31 cellular contexts compared by ENCODE assay signal in the genomic region with DNA sequence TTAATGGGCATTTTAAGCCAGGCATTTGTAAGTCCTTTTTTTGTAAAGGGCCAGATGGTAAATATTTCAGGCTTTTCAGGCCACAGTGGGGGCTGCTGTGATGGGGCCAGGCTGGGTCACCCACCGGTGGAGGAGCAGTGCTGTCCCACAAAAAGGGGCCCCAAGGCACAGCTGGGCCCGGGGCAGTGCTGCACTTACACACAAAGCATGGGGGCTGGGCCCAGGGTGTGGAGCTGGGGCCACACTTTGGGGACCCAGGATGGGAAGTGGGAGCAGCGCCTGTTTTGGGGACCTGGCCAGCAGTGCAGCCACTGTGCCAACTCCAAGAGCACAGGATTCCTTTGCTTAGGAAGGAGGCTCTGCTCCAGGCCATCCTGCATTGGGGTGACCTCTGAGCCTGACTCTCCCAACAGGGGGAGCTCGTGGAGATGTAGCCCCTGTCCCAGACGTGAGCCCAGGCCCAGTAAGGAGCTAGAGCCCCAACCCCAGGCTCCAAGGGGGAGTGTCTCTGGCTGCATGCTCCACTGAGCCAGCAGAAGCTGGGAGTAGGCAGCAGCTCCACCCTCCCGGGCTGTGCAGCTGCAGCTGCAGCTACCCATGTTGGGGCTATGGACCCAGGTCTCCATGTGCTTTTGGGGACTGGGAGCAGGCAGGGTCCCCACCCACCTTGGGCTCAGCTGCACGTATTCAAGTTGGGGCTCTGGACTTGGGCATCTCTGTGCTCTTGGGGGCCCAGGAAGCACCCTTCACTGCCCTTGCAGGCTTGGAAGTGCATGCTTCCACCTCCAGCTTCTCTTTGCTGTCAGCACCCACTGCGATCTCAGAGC.
DNase-seq lines count a peak whose midpoint lies in the region; ATAC-seq and TF ChIP-seq lines count a peak whose summit lies in the region.
"Had no signal": no experiment of that assay in that cellular context is flagged by ENCODE, and none has a peak within 500 bp of the region (broad histone marks: within the 10 kb centered on the region; RNA-seq: fewer than 3 reads in every experiment).

No MANE protein-coding gene starts in this region.

- DNase-seq in H7 (peak; percentile 27), WTC11 (ENCODE audit: low spot score) (peak; percentile 53), mesendoderm (peak; percentile 2), activated T-cell treated with anti-CD3 and anti-CD28 coated beads for 4 hours (no peak), NCI-H2081 (lab: John Stamatoyannopoulos, UW) (no peak), hippocampal formation (lab: John Stamatoyannopoulos, UW) (no peak)
- DNase-seq: activated CD4-positive, alpha-beta memory T cell treated with anti-CD3 and anti-CD28 coated beads for 36 hours; activated CD4-positive, CD25-positive, alpha-beta regulatory T cell treated with anti-CD3 and anti-CD28 coated beads, Interleukin-2, amount 50 U/mL, for 72 hours; activated naive CD4-positive, alpha-beta T cell treated with anti-CD3 and anti-CD28 coated beads, Interleukin-2, amount 50 U/mL, for 16 hours; AML-193; DMS153; NCI-H1436 treated with DMSO at 0.1 percent for 48 hours; NCI-H2107; NCI-H446; NCI-H748 treated with DMSO at 0.1 percent for 48 hours; PC-9; T-helper 17 cell had no signal

- H2BK15ac ChIP-seq in mesendoderm (replicated peaks; ENCODE audit: low read depth): no peak overlapping the region

- peak overlapping the region in 7 of 11 experiments; percentile 2 to 38 (median 30); a peak in 8 of 22 replicates for H3K4me2 ChIP-seq in BLaER1 treated with 17β-estradiol and CSF1 and Interleukin-3, amounts not matched to agents 10 nM and 100 nM
- H3K4me2 ChIP-seq in mesendoderm (ENCODE audit: low read length): no peak overlapping the region
- H3K4me2 ChIP-seq: A549, hepatocyte, PC-9, smooth muscle cell had no signal

- no peak overlapping the region for H3K4me3 ChIP-seq in BLaER1 treated with 17β-estradiol and CSF1 and Interleukin-3, amounts not matched to agents 10 nM and 100 nM
- H3K4me3 ChIP-seq in H7 (ENCODE audit: insufficient read depth, low read depth, low read length) (no peak overlapping the region), mesendoderm (ENCODE audit: low read length) (no peak overlapping the region)
- H3K4me3 ChIP-seq: A549, gastroesophageal sphincter, hepatocyte, left lung, PC-9, right atrium auricular region, smooth muscle cell, thoracic aorta had no signal

- no peak overlapping the region for H3K4me3 Mint-ChIP-seq in WTC11
- H3K4me3 Mint-ChIP-seq: activated CD4-positive, alpha-beta memory T cell treated with anti-CD3 and anti-CD28 coated beads for 36 hours; CD8-positive, alpha-beta T cell; memory B cell; stimulated activated naive CD8-positive, alpha-beta T cell treated with anti-CD3 and anti-CD28 coated beads, Interleukin-15, Interleukin-2, amounts not matched to agents 100 ng/mL and 50 ng/mL, for 24 hours; T-helper 17 cell had no signal

- H3K79me1 ChIP-seq in mesendoderm (ENCODE audit: low read length): no peaks in the 10 kb centered on the region

- no CpG with 5 or more reads among the region's 8 CpGs for WGBS in mesendoderm (ENCODE audit: extremely low coverage, insufficient coverage, low lambda C conversion rate)

- no peak overlapping the region for H3K56ac ChIP-seq in mesendoderm (ENCODE audit: low read length)

- H3K4me1 ChIP-seq in BLaER1 treated with 17β-estradiol and CSF1 and Interleukin-3, amounts not matched to agents 10 nM and 100 nM: peaks cover 0 to 11% (median 9%) of the 10 kb centered on the region in 10 experiments; a peak in 11 of 20 replicates
- no peaks in the 10 kb centered on the region for H3K4me1 ChIP-seq in mesendoderm (ENCODE audit: control insufficient read depth, low read depth, low read length)
- H3K4me1 ChIP-seq: A549, gastroesophageal sphincter, left lung, right atrium auricular region had no signal

- H3K9ac ChIP-seq in BLaER1 treated with 17β-estradiol and CSF1 and Interleukin-3, amounts not matched to agents 10 nM and 100 nM: no peak overlapping the region
- H3K9ac ChIP-seq in mesendoderm (ENCODE audit: low read length): no peak overlapping the region

- H2BK120ac ChIP-seq in mesendoderm (ENCODE audit: low read depth, low read length): no peak overlapping the region

- H3K4ac ChIP-seq in mesendoderm (ENCODE audit: low read depth, low read length): no peak overlapping the region

- no peaks in the 10 kb centered on the region for H3K79me2 ChIP-seq in mesendoderm (ENCODE audit: control insufficient read depth, insufficient read depth, low read length)
- H3K79me2 ChIP-seq: hepatocyte had no signal

- H3K27ac ChIP-seq in BLaER1 treated with 17β-estradiol and CSF1 and Interleukin-3, amounts not matched to agents 10 nM and 100 nM: no peak overlapping the region
- H3K27ac ChIP-seq in mesendoderm (ENCODE audit: low read depth, low read length): no peak overlapping the region
- H3K27ac ChIP-seq: A549, gastroesophageal sphincter, hepatocyte, left lung, neutrophil, PC-9, right atrium auricular region, thoracic aorta had no signal

- POLR2A ChIA-PET in WTC11 (lab: Charles Lee): no interaction called here

- H3K9me3 ChIP-seq in BLaER1 treated with 17β-estradiol and CSF1 and Interleukin-3, amounts not matched to agents 10 nM and 100 nM (replicated peaks in 1 of 11): peaks cover 0 to 5% (median 0%) of the 10 kb centered on the region in 11 experiments; a peak in 2 of 22 replicates
- H3K9me3 ChIP-seq: A549, neutrophil, thoracic aorta had no signal

- peaks cover 12% of the 10 kb centered on the region for H3K4me1 Mint-ChIP-seq in WTC11
- H3K4me1 Mint-ChIP-seq: memory B cell, T-helper 17 cell had no signal

- H3K27me3 ChIP-seq in BLaER1 treated with 17β-estradiol and CSF1 and Interleukin-3, amounts not matched to agents 10 nM and 100 nM: no peaks in the 10 kb centered on the region
- H3K27me3 ChIP-seq in H7 (ENCODE audit: control insufficient read depth, insufficient read depth, low read length): no peaks in the 10 kb centered on the region
- no peaks in the 10 kb centered on the region for H3K27me3 ChIP-seq in mesendoderm (ENCODE audit: insufficient read depth, low read length, poor library complexity)
- H3K27me3 ChIP-seq: gastroesophageal sphincter, hepatocyte, left lung, neutrophil, right atrium auricular region had no signal

- no peaks in the 10 kb centered on the region for H3K27me3 Mint-ChIP-seq in WTC11 (ENCODE audit: low read depth)
- H3K27me3 Mint-ChIP-seq: activated CD4-positive, alpha-beta memory T cell treated with anti-CD3 and anti-CD28 coated beads for 36 hours; memory B cell; stimulated activated naive CD8-positive, alpha-beta T cell treated with anti-CD3 and anti-CD28 coated beads, Interleukin-15, Interleukin-2, amounts not matched to agents 100 ng/mL and 50 ng/mL, for 24 hours; T-helper 17 cell had no signal

- no peaks in the 10 kb centered on the region for H3K36me3 ChIP-seq in BLaER1 treated with 17β-estradiol and CSF1 and Interleukin-3, amounts not matched to agents 10 nM and 100 nM
- H3K36me3 ChIP-seq in H7 (replicated peaks; ENCODE audit: control insufficient read depth, insufficient read depth, low read length) (no peaks in the 10 kb centered on the region), mesendoderm (ENCODE audit: control insufficient read depth, insufficient read depth, low read length) (no peaks in the 10 kb centered on the region)
- H3K36me3 ChIP-seq: gastroesophageal sphincter, left lung, neutrophil, right atrium auricular region, thoracic aorta had no signal

- no peak overlapping the region for H3K18ac ChIP-seq in mesendoderm (ENCODE audit: low read length)

- no peaks in the 10 kb centered on the region; a peak in 1 of 22 replicates for H4K20me1 ChIP-seq in BLaER1 treated with 17β-estradiol and CSF1 and Interleukin-3, amounts not matched to agents 10 nM and 100 nM

- no peak overlapping the region for H3K27ac Mint-ChIP-seq in WTC11
- H3K27ac Mint-ChIP-seq: activated CD4-positive, alpha-beta memory T cell treated with anti-CD3 and anti-CD28 coated beads for 36 hours; CD8-positive, alpha-beta T cell; memory B cell; stimulated activated naive CD8-positive, alpha-beta T cell treated with anti-CD3 and anti-CD28 coated beads, Interleukin-15, Interleukin-2, amounts not matched to agents 100 ng/mL and 50 ng/mL, for 24 hours; T-helper 17 cell had no signal

- H3K23ac ChIP-seq in mesendoderm (ENCODE audit: low read length): no peak overlapping the region

- CTCF ChIA-PET in WTC11 (lab: Charles Lee): interaction anchor here (0.6 to 1.2 kb wide), 6 partner anchors 28 to 1462 kb away, joined by 3 to 4 read pairs (median 3); no protein-coding TSS in a partner anchor

- no peak overlapping the region for H2BK5ac ChIP-seq in mesendoderm (ENCODE audit: low read length)

- no peak overlapping the region for H4K8ac ChIP-seq in mesendoderm (ENCODE audit: low read depth, low read length)

- no peak for TF ChIP-seq CTCF in WTC11 (IDR thresholded peaks at IDR 0.05)

- peaks cover 12% of the 10 kb centered on the region for H3K9me3 Mint-ChIP-seq in WTC11

- peaks cover 6% of the 10 kb centered on the region for H3K36me3 Mint-ChIP-seq in WTC11
- H3K36me3 Mint-ChIP-seq: activated CD4-positive, alpha-beta memory T cell treated with anti-CD3 and anti-CD28 coated beads for 36 hours; CD8-positive, alpha-beta T cell; memory B cell had no signal

- ATAC-seq in WTC11 (peak; percentile 97), GM21381 (IDR thresholded peaks at IDR 0.05; ENCODE audit: unreplicated experiment) (no peak)
- ATAC-seq: A549; CD8-positive, alpha-beta T cell; gastroesophageal sphincter; HCT116; left lung; T-helper 17 cell had no signal

- H2AK5ac ChIP-seq in mesendoderm (ENCODE audit: low read length): no peak overlapping the region

- H4K5ac ChIP-seq in mesendoderm (ENCODE audit: low read length): no peak overlapping the region

TF ChIP-seq in WTC11, 78 proteins besides CTCF, POLR2A, EP300 and RAD21 (continues in another document):
- TF ChIP-seq, protein P1, sequence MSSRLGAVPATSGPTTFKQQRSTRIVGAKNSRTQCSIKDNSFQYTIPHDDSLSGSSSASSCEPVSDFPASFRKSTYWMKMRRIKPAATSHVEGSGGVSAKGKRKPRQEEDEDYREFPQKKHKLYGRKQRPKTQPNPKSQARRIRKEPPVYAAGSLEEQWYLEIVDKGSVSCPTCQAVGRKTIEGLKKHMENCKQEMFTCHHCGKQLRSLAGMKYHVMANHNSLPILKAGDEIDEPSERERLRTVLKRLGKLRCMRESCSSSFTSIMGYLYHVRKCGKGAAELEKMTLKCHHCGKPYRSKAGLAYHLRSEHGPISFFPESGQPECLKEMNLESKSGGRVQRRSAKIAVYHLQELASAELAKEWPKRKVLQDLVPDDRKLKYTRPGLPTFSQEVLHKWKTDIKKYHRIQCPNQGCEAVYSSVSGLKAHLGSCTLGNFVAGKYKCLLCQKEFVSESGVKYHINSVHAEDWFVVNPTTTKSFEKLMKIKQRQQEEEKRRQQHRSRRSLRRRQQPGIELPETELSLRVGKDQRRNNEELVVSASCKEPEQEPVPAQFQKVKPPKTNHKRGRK (CRISPR knock-in tag; IDR thresholded peaks at IDR 0.05; ENCODE audit: borderline replicate concordance): no peak

Comparison
In these comparisons a context has a peak if more than half of its experiments do, and no peak if none do; other contexts are left out.
1. DNase-seq: peak in H7 (single experiment), WTC11 (single experiment) and mesendoderm (single experiment); none in activated T-cell treated with anti-CD3 and anti-CD28 coated beads for 4 hours (single experiment), NCI-H2081 (0 of 2) and hippocampal formation (0 of 2).